8 cellular contexts compared by ENCODE assay signal in the genomic region with DNA sequence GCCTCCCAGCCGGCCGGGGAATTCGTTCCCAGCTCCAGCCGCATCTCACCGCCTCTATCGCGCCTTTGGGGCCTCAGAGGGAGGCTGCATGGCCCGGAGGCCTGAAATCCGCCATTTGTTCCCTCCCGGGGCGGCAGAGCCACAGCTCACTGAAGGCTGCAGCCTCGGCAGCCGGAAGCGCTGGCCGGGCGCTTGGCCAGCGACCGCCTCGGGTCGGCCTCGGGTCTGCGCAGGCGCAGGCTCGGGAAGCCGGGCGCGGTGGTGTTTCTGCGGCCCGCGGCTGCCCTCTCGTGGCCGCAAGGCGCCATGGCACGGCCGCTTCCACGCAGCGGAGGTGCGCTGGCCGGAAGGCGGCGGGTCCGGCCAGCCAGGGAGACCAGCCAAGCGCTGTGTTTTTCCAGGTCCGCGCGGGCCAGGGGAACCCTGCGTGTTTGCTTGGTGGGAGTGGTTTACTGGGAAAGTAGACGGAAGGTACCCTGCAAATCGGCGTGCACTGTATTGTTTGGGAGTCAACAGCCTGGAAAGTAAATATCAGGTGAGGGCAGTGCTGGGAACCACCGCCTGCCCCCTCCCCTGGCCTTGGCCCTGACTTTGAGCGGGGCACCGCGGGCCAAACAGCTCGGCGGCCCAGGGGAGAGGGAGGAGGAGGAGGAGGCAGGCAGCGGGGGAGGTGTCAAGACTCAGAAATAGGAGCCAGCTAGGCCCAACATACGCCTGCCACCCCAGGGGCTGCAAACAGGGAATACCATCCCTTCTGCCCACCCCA.
DNase-seq lines count a peak whose midpoint lies in the region; ATAC-seq, FAIRE-seq and TF ChIP-seq lines count a peak whose summit lies in the region.

No MANE protein-coding gene starts in this region.

- H3F3A ChIP-seq in OCI-LY1 (ENCODE audit: insufficient read depth, low read length), result no peaks in the 10 kb centered on the region

- no peaks in the 10 kb centered on the region for H3K9me3 ChIP-seq in OCI-LY1 (ENCODE audit: low read length)
- H3K9me3 ChIP-seq in mucosa of rectum (ENCODE audit: control insufficient read depth in 2 of 2, low read length in 2 of 2), result no peaks in the 10 kb centered on the region

- H3K27me3 ChIP-seq in OCI-LY1 (ENCODE audit: insufficient read depth, low read length), result no peaks in the 10 kb centered on the region
- peaks cover 3 to 4% of the 10 kb centered on the region in 2 donors for H3K27me3 ChIP-seq in mucosa of rectum (ENCODE audit: control insufficient read depth in 2 of 2, insufficient read depth in 2 of 2, low read length in 2 of 2)

- peak; percentile 89 for ATAC-seq in GM21381 (IDR thresholded peaks at IDR 0.05; ENCODE audit: unreplicated experiment)

- peak; percentile 92 for DNase-seq in D721Med (ENCODE audit: insufficient read length, low spot score)
- DNase-seq in HUDEP-2 (lab: John Stamatoyannopoulos, UW; ENCODE audit: unreplicated experiment in 76 of 76), result peak in 72 of 76 experiments; percentile 47 to 93 (median 82)
- DNase-seq in activated T-cell treated with anti-CD3 and anti-CD28 coated beads for 48 hours (ENCODE audit: low read depth), result peak; percentile 83
- DNase-seq in epithelial cell of prostate (ENCODE audit: low read depth, low spot score), result no peak
- peak; percentile 56 to 62 for DNase-seq in stimulated activated CD8-positive, alpha-beta memory T cell treated with anti-CD3 and anti-CD28 coated beads, Interleukin-4, amount 100 ng/mL, for 4 hours (ENCODE audit: low read depth in 2 of 2, low spot score in 1 of 2)

- no peaks in the 10 kb centered on the region for H3K36me3 ChIP-seq in OCI-LY1 (ENCODE audit: insufficient read depth, low read length)
- H3K36me3 ChIP-seq in mucosa of rectum (ENCODE audit: control insufficient read depth in 2 of 2, insufficient read depth in 2 of 2, low read length in 2 of 2), result no peaks in the 10 kb centered on the region

- no peaks in the 10 kb centered on the region for H4K20me1 ChIP-seq in OCI-LY1 (ENCODE audit: insufficient read depth, low read length)

- H3K27ac ChIP-seq in OCI-LY1 (ENCODE audit: low read depth, low read length, poor library complexity, severe bottlenecking), result no peak overlapping the region
- peak overlapping the region; percentile 18 for H3K27ac ChIP-seq in epithelial cell of prostate
- H3K27ac ChIP-seq in mucosa of rectum (ENCODE audit: low read depth in 2 of 2, low read length in 2 of 2), result peak overlapping the region; percentile 87 to 93

- peak overlapping the region; percentile 62; the same call in 1 of the 2 replicates for H2AFZ ChIP-seq in OCI-LY1 (ENCODE audit: low read length)

- H3K79me2 ChIP-seq in OCI-LY1 (ENCODE audit: insufficient read depth, low read length), result no peaks in the 10 kb centered on the region

- H3K9ac ChIP-seq in OCI-LY1 (ENCODE audit: low read length) (peak overlapping the region; percentile 70), mucosa of rectum (ENCODE audit: low read depth in 1 of 2, low read length in 2 of 2) (peak overlapping the region; percentile 90 to 93)

- TF ChIP-seq CTCF in D721Med (IDR thresholded peaks at IDR 0.05; ENCODE audit: insufficient read depth, missing control alignments), result peak; percentile 99
- TF ChIP-seq CTCF in OCI-LY1 (IDR thresholded peaks at IDR 0.05; ENCODE audit: low read length), result peak; percentile 84

- no peaks in the 10 kb centered on the region for H3K9me2 ChIP-seq in OCI-LY1 (ENCODE audit: low read depth, low read length)

- peaks cover 12% of the 10 kb centered on the region for H3K4me1 ChIP-seq in OCI-LY1 (ENCODE audit: insufficient read depth, low read length, severe bottlenecking)
- H3K4me1 ChIP-seq in mucosa of rectum (ENCODE audit: control insufficient read depth in 2 of 2, insufficient read depth in 2 of 2, low read length in 2 of 2), result peaks cover 20 to 22% of the 10 kb centered on the region in 2 donors

- no peak for FAIRE-seq in D721Med (lab: Jason Lieb, UNC)

- H3K4me2 ChIP-seq in OCI-LY1 (ENCODE audit: low read length), result peak overlapping the region; percentile 74

- H3K4me3 ChIP-seq in OCI-LY1 (ENCODE audit: low read depth, low read length, poor library complexity, severe bottlenecking) (peak overlapping the region; percentile 65), mucosa of rectum (ENCODE audit: low read length in 2 of 2) (peak overlapping the region; percentile 79 to 84)
